Comparison of ENCODE assay signal across 8 cellular contexts in genomic region chr19:52786078-52786463, GRCh38. TPM values are rescaled to one million over a fixed set of nuclear protein-coding genes. Genes with fewer than 3 reads are reported as not detected.
A peak's percentile ranks its signal among the peaks of the same experiment; 100 is the strongest.
DNase-seq lines count a peak whose midpoint lies in the region; ATAC-seq and TF ChIP-seq lines count a peak whose summit lies in the region.

No MANE protein-coding gene starts in this region.

- H3K4me3 Mint-ChIP-seq in natural killer cell, result peak overlapping the region; percentile 92

- peak; percentile 36 for ATAC-seq in HG02759 (IDR thresholded peaks at IDR 0.05; ENCODE audit: unreplicated experiment)
- peak in 2 of 3 donors; percentile 1 to 11 for ATAC-seq in natural killer cell

- peak; percentile 2 for DNase-seq in RPMI7951 (ENCODE audit: low read depth)
- no peak for DNase-seq in epithelial cell of proximal tubule (ENCODE audit: low read depth)
- no peak for DNase-seq in natural killer cell
- no peak for DNase-seq in NCI-H2227 treated with DMSO at 0.1 percent for 48 hours (lab: John Stamatoyannopoulos, UW)
- no peak for DNase-seq in globus pallidus (ENCODE audit: low spot score)
- DNase-seq in NCI-H1092 treated with DMSO at 0.1 percent for 48 hours (lab: John Stamatoyannopoulos, UW), result no peak

- peaks cover 8% of the 10 kb centered on the region for H3K36me3 Mint-ChIP-seq in natural killer cell

- peaks cover 53 to 60% of the 10 kb centered on the region in 2 donors for H3K4me1 Mint-ChIP-seq in natural killer cell

- H3K4me3 ChIP-seq in GM12875 (ENCODE audit: low read depth, low read length), result peak overlapping the region; percentile 69
- H3K4me3 ChIP-seq in epithelial cell of proximal tubule (ENCODE audit: low read depth, low read length), result peak overlapping the region; percentile 87

- no peak for TF ChIP-seq CTCF in GM12875 (IDR thresholded peaks at IDR 0.05; ENCODE audit: borderline replicate concordance, insufficient read depth, low read depth, low read length)
- no peak for TF ChIP-seq CTCF in epithelial cell of proximal tubule (conservative IDR thresholded peaks at IDR 0.05; ENCODE audit: low read depth, low read length)
- no peak for TF ChIP-seq CTCF in natural killer cell (IDR thresholded peaks at IDR 0.05)

- intact Hi-C loops in natural killer cell (cut with micrococcal nuclease), result loop anchor here (2.0 to 10.0 kb wide), 4 partner anchors 39 to 179 kb away; partner anchors contain the start of genes ZNF468, ZNF611 and ZNF816

- H3K27ac Mint-ChIP-seq in natural killer cell, result peak overlapping the region; percentile 57 to 88

- no peaks in the 10 kb centered on the region for H3K27me3 Mint-ChIP-seq in natural killer cell (ENCODE audit: low read depth in 2 of 2)

- peaks cover 0 to 3% of the 10 kb centered on the region in 2 donors for H3K9me3 Mint-ChIP-seq in natural killer cell

RNA-seq across cellular contexts. Expression of gene ZNF600, which starts 0.5 kb away (rescaled TPM):
- 8.2 and 8.3 TPM in 2 replicates for total RNA-seq in RPMI7951 (2014; rRNA removed; shearing (Covaris generic))
- total RNA-seq in epithelial cell of proximal tubule (5.0 and 5.2 TPM in 2 replicates), natural killer cell (100 to 1,000 TPM in 1 of 3 donors, 10 to 100 TPM in 2; 28.8 to 157 (median 73.1) TPM)

RNA-seq across cellular contexts. Expression of gene ZNF28, which starts 35.4 kb away (rescaled TPM):
- 18.8 and 21.9 TPM in 2 replicates for total RNA-seq in RPMI7951 (2014; rRNA removed; shearing (Covaris generic))
- 8.5 and 10.2 TPM in 2 replicates for total RNA-seq in epithelial cell of proximal tubule
- 10 to 100 TPM; 14.9 to 30.4 (median 17.6) TPM for total RNA-seq in natural killer cell

RNA-seq across cellular contexts. Expression of gene ZNF611, which starts 51.2 kb away (rescaled TPM):
- total RNA-seq in RPMI7951 (2014; rRNA removed; shearing (Covaris generic)), result 7.7 and 8.4 TPM in 2 replicates
- total RNA-seq in epithelial cell of proximal tubule, result 11.1 and 15.5 TPM in 2 replicates
- total RNA-seq in natural killer cell, result 10 to 100 TPM; 41.2 to 58.0 (median 44.2) TPM
